Comparison of ENCODE assay signal across 1 cellular context in genomic region chr5:60494144-60494543, GRCh38.
TF ChIP-seq lines count a peak whose summit lies in the region.

No MANE protein-coding gene starts in this region.

TF ChIP-seq in GM23338, 12 proteins besides CTCF, POLR2A, EP300 and RAD21 (continued from another document):
- TF ChIP-seq ZNF462 (CRISPR knock-in tag; IDR thresholded peaks at IDR 0.05) (no peak), ZNF114 (CRISPR knock-in tag; IDR thresholded peaks at IDR 0.05) (no peak), EZH2 (IDR thresholded peaks at IDR 0.05; ENCODE audit: low read depth, unreplicated experiment) (no peak), POLR2AphosphoS5 (IDR thresholded peaks at IDR 0.05; ENCODE audit: low read depth) (no peak), JUNB (IDR thresholded peaks at IDR 0.05; ENCODE audit: unreplicated experiment) (no peak)
